ENCODE assay signal across 16 cellular contexts in the genomic region with DNA sequence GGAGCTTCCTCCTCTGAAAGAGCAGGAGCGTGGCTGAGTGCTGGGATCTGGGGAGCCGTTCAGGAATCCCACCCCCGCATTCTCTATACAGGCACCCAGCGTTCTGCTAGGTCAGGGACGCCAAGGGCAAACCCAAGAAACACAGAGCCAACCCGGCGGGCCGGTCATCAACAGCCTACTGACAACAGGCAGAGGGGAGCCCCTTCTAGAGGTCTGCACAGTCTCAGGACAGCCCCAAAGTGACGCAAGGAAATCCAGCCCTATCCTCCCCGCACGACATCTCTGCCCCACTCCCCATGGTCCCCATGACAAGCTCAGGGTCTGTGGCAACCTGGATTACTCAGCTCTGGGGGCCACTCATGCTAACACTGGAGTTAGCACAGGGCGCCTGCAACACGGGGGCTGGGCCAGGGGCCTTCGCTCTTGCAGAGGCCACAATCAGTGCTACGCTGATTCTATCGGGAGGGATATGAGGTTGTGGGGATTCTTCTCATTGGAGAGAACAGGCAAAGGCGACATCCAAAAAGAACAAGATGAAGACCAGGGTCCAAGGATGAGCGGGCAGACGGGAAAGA.
"Had no signal": no experiment of that assay in that cellular context is flagged by ENCODE, and none has a peak within 500 bp of the region (broad histone marks: within the 10 kb centered on the region; RNA-seq: fewer than 3 reads in every experiment).

No MANE protein-coding gene starts in this region.

- H3K4me3 ChIP-seq: hepatocyte, ovary, tibial artery had no signal

- ATAC-seq: left colon, T-helper 17 cell had no signal

- H3K27me3 ChIP-seq: hepatocyte, ovary, tibial artery had no signal

- H3K36me3 ChIP-seq: ovary had no signal

- H2AFZ ChIP-seq: hepatocyte had no signal

- H3K9me3 ChIP-seq: ovary, tibial artery had no signal

- H3K27ac ChIP-seq: hepatocyte, ovary, tibial artery, VCaP had no signal

- H3K4me1 ChIP-seq: tibial artery had no signal

- DNase-seq: activated CD4-positive, alpha-beta T cell treated with anti-CD3 and anti-CD28 coated beads, Interleukin-2, amount 50 U/mL, for 4 hours; activated naive CD4-positive, alpha-beta T cell; activated naive CD8-positive, alpha-beta T cell treated with anti-CD3 and anti-CD28 coated beads for 36 hours; amniotic stem cell; dermis blood vessel endothelial cell; effector memory CD4-positive, alpha-beta T cell; stimulated activated CD4-positive, alpha-beta T cell treated with anti-CD3 and anti-CD28 coated beads, Interleukin-12 subunit alpha, Interleukin-12 subunit beta, amount 100 ng/mL, for 4 hours; stimulated activated CD4-positive, alpha-beta T cell treated with anti-CD3 and anti-CD28 coated beads, Interleukin-1b, Interleukin-23, amount 100 ng/mL, for 48 hours; stimulated activated CD8-positive, alpha-beta memory T cell treated with anti-CD3 and anti-CD28 coated beads, Interleukin-4, amount 100 ng/mL, for 48 hours; stimulated activated naive CD4-positive, alpha-beta T cell; T-helper 17 cell had no signal

- H3K4me2 ChIP-seq: hepatocyte had no signal
